In genomic region chr19:46670874-46671273, GRCh38 we compare ENCODE assay signal across 1 cellular context.
TF ChIP-seq lines count a peak whose summit lies in the region.

No MANE protein-coding gene starts in this region.

TF ChIP-seq in SK-N-SH, 30 proteins besides CTCF, POLR2A, EP300 and RAD21 (continued from another document):
- TF ChIP-seq ZBTB33 (IDR thresholded peaks at IDR 0.05; ENCODE audit: borderline replicate concordance, low read depth) (no peak), GATA2 (CRISPR knock-in tag; IDR thresholded peaks at IDR 0.05) (no peak), FOXM1 (IDR thresholded peaks at IDR 0.05; ENCODE audit: low read depth) (no peak)
